Comparison of ENCODE assay signal across 10 cellular contexts in the genomic region with DNA sequence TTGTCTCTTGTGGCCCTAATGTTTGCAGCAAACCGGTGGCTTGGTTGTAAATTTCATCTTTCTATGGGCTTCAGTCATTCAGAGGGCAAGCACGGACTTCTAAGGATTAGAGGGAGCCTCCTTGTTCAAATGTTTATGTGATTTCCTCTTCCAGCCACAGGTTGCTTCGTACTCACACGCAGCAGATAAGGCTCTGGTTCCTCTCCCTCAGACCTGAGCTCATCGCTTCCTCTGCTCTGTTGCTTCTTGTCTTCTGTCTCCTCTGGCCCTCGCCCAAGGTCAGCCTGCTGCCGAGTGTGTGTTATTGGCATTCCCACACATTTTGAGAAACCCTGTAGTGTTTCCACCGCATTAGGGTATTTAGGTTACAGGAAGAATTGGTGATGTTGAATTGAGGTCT. TPM values are rescaled to one million over a fixed set of nuclear protein-coding genes. Genes with fewer than 3 reads are reported as not detected.
A peak's percentile ranks its signal among the peaks of the same experiment; 100 is the strongest.
DNase-seq lines count a peak whose midpoint lies in the region; FAIRE-seq and TF ChIP-seq lines count a peak whose summit lies in the region.
"Had no signal": no experiment of that assay in that cellular context is flagged by ENCODE, and none has a peak within 500 bp of the region (broad histone marks: within the 10 kb centered on the region; RNA-seq: fewer than 3 reads in every experiment).

No MANE protein-coding gene starts in this region.

- H3K27ac ChIP-seq in H9 (ENCODE audit: insufficient read length, low read depth, low read length) (peak overlapping the region; percentile 76), brain microvascular endothelial cell (peak overlapping the region; percentile 91)

- H3K4me1 ChIP-seq in H9 (ENCODE audit: insufficient read depth, low read length) = peaks cover 6% of the 10 kb centered on the region; the same call in 1 of the 2 replicates

- H2BK12ac ChIP-seq in H9 (ENCODE audit: insufficient read length, low read depth, low read length) = no peak overlapping the region

- in situ Hi-C loops in brain microvascular endothelial cell (cut with HindIII; ENCODE audit: low pct_ligation_motif_present, low sequenced_read_pairs) = no loop called here

- no peak overlapping the region for H3K4me2 ChIP-seq in H9 (ENCODE audit: insufficient read depth, insufficient read length, low read length)

- no peak overlapping the region for H3K9ac ChIP-seq in H9 (ENCODE audit: extremely low read depth, insufficient read length, low read length)

- H3K79me2 ChIP-seq in H9 (ENCODE audit: insufficient read depth, low read length) = no peaks in the 10 kb centered on the region

- peak overlapping the region; percentile 48 for H2BK120ac ChIP-seq in H9 (ENCODE audit: low read depth, low read length, poor library complexity, severe bottlenecking)

- FAIRE-seq in RCC 7860 (lab: Jason Lieb, UNC) (no peak), D721Med (lab: Jason Lieb, UNC) (no peak)

- no peak overlapping the region for H4K8ac ChIP-seq in H9 (replicated peaks; ENCODE audit: insufficient read length, low read depth, low read length)

- no peaks in the 10 kb centered on the region for H3K36me3 ChIP-seq in brain microvascular endothelial cell (replicated peaks)

- no peak overlapping the region for H2BK5ac ChIP-seq in H9 (ENCODE audit: insufficient read length, low read length)

- no CpG with 5 or more reads among the region's 8 CpGs for WGBS in H9 (ENCODE audit: extremely low coverage, insufficient read length, low lambda C conversion rate)

- no peak overlapping the region for H3T11ph ChIP-seq in H9 (ENCODE audit: low read length)

- H3K27me3 ChIP-seq in H9 (ENCODE audit: insufficient read depth, low read length) (no peaks in the 10 kb centered on the region), brain microvascular endothelial cell (replicated peaks) (no peaks in the 10 kb centered on the region)

- H3K56ac ChIP-seq in H9 (ENCODE audit: insufficient read length, low read depth, low read length) = no peak overlapping the region

- no peak overlapping the region for H3K14ac ChIP-seq in H9 (ENCODE audit: insufficient read depth, low read length)

- H3K4me3 Mint-ChIP-seq in H9 = no peak overlapping the region

- H3K23me2 ChIP-seq in H9 (ENCODE audit: insufficient read length, low read depth, low read length, poor library complexity, severe bottlenecking) = no peaks in the 10 kb centered on the region

- peak overlapping the region; percentile 46 to 76 (median 70); a peak in 3 of 7 replicates for H3K27ac Mint-ChIP-seq in H9

- no peak overlapping the region for H2AK5ac ChIP-seq in H9 (ENCODE audit: insufficient read length, low read length)

- no peak overlapping the region for H3K23ac ChIP-seq in H9 (ENCODE audit: insufficient read length, low read depth, low read length)

- H2BK20ac ChIP-seq in H9 (ENCODE audit: low read depth, low read length, poor library complexity, severe bottlenecking) = no peak overlapping the region

- H3K9me3 ChIP-seq in H9 (ENCODE audit: control insufficient read depth, low read depth, low read length) = no peaks in the 10 kb centered on the region

- no peaks in the 10 kb centered on the region for H3K27me3 Mint-ChIP-seq in H9 (ENCODE audit: low read depth)

- H4K91ac ChIP-seq in H9 (ENCODE audit: insufficient read length, low read depth, low read length) = no peak overlapping the region

- DNase-seq in H9 (no peak), RCC 7860 (ENCODE audit: low spot score) (peak; percentile 16), brain microvascular endothelial cell (peak; percentile 93), non-pigmented ciliary epithelial cell (ENCODE audit: low read depth) (peak; percentile 58), SW 1271 (lab: John Stamatoyannopoulos, UW) (no peak), dedifferentiated amniotic fluid mesenchymal stem cell (ENCODE audit: extremely low spot score) (no peak), D721Med (ENCODE audit: insufficient read length, low spot score) (no peak)
- no peak for DNase-seq in NK-92 treated with Interleukin-12 subunit alpha and Interleukin-12 subunit beta, amount 100 ng/mL, for 24 hours (lab: John Stamatoyannopoulos, UW)
- DNase-seq: DND-41, NCI-H1417 had no signal

- no peak overlapping the region for H2BK15ac ChIP-seq in H9 (ENCODE audit: low read depth, low read length)

- no peaks in the 10 kb centered on the region for H4K20me1 ChIP-seq in H9 (ENCODE audit: control insufficient read depth, insufficient read depth, insufficient read length)

- H3K4me1 Mint-ChIP-seq in H9 = peaks cover 13 to 15% of the 10 kb centered on the region in 2 experiments

- TF ChIP-seq CTCF in H9 (conservative IDR thresholded peaks at IDR 0.05) (no peak), brain microvascular endothelial cell (IDR thresholded peaks at IDR 0.05; ENCODE audit: low read depth, low read length, missing control alignments) (no peak), D721Med (IDR thresholded peaks at IDR 0.05; ENCODE audit: insufficient read depth, missing control alignments) (no peak)

- no peak overlapping the region for H3K4me3 ChIP-seq in brain microvascular endothelial cell (ENCODE audit: low read depth, low read length)

- peaks cover 0 to 2% of the 10 kb centered on the region in 2 experiments; a peak in 1 of 5 replicates for H3K9me3 Mint-ChIP-seq in H9

- no peaks in the 10 kb centered on the region for H3K79me1 ChIP-seq in H9 (ENCODE audit: insufficient read depth, low read depth, low read length, poor library complexity, severe bottlenecking)

- no peak overlapping the region for H4K5ac ChIP-seq in H9 (ENCODE audit: insufficient read length, low read depth, low read length)

- peak overlapping the region; percentile 69 for H3K18ac ChIP-seq in H9 (ENCODE audit: insufficient read length, low read depth, low read length)

- peak overlapping the region; percentile 96 for H2AFZ ChIP-seq in H9 (ENCODE audit: low read length)

- H3K4ac ChIP-seq in H9 (ENCODE audit: low read depth, low read length) = no peak overlapping the region

- peaks cover 0 to 7% (median 0%) of the 10 kb centered on the region in 3 experiments; a peak in 2 of 7 replicates for H3K36me3 Mint-ChIP-seq in H9 (ENCODE audit: insufficient read depth in 1 of 3, low read depth in 3 of 3)

RNA-seq across cellular contexts. Expression of a gene that starts 44.0 kb away (rescaled TPM):
- 166 and 180 TPM in 2 replicates for total RNA-seq in H9 (2021)

RNA-seq across cellular contexts. Expression of a gene that starts 58.3 kb away (rescaled TPM):
- total RNA-seq in H9 (2021) = 279 and 284 TPM in 2 replicates

Comparison
In these comparisons a context has a peak if more than half of its experiments do, and no peak if none do; other contexts are left out.
1. DNase-seq: peak in RCC 7860 (single experiment), brain microvascular endothelial cell (single experiment) and non-pigmented ciliary epithelial cell (single experiment); none in H9 (single experiment), SW 1271 (0 of 2), dedifferentiated amniotic fluid mesenchymal stem cell (single experiment), D721Med (single experiment) and NK-92 treated with Interleukin-12 subunit alpha and Interleukin-12 subunit beta, amount 100 ng/mL, for 24 hours (single experiment).